ENCODE assay signal across 8 cellular contexts in genomic region chr7:5823504-5824296, GRCh38. TPM values are rescaled to one million over a fixed set of nuclear protein-coding genes. Genes with fewer than 3 reads are reported as not detected.
A peak's percentile ranks its signal among the peaks of the same experiment; 100 is the strongest.
DNase-seq lines count a peak whose midpoint lies in the region; ATAC-seq and TF ChIP-seq lines count a peak whose summit lies in the region.
"Not testable (repeated sequence)": the region's sequence is repeated elsewhere in the genome, so short reads cannot be mapped to it uniquely, and the experiment has no call there.

No MANE protein-coding gene starts in this region.

- peak overlapping the region; percentile 74 for H3K4me3 ChIP-seq in OCI-LY1 (ENCODE audit: low read depth, low read length, poor library complexity, severe bottlenecking)
- peak overlapping the region; percentile 47 to 84 (median 68) for H3K4me3 ChIP-seq in heart left ventricle
- H3K4me3 ChIP-seq in muscle layer of colon (ENCODE audit: low read depth in 1 of 2, low read length in 2 of 2): peak overlapping the region; percentile 78 to 84
- peak overlapping the region; percentile 79 to 90 (median 87) for H3K4me3 ChIP-seq in skeletal muscle tissue (ENCODE audit: low read length in 3 of 3)

- ATAC-seq in GM21528 (IDR thresholded peaks at IDR 0.05; ENCODE audit: low FRiP score, unreplicated experiment) (peak; percentile 4), heart left ventricle (peak in 1 of 4 donors; percentile 6)

- intact Hi-C loops in heart left ventricle (cut with DNase I): not testable (repeated sequence)

- WGBS in heart left ventricle, 4 donors: 45 to 60% (median 56%) methylated on average over 12 to 18 of the region's 18 CpGs

- peak overlapping the region; percentile 83 for H3K4me2 ChIP-seq in OCI-LY1 (ENCODE audit: low read length)

- H3K36me3 ChIP-seq in OCI-LY1 (ENCODE audit: insufficient read depth, low read length); heart left ventricle; muscle layer of colon (ENCODE audit: insufficient read depth, low read length); skeletal muscle tissue (ENCODE audit: control insufficient read depth in 3 of 3, insufficient read depth in 3 of 3, low read length in 3 of 3): not testable (repeated sequence)

- H3K36me3 Mint-ChIP-seq in activated T-cell treated with anti-CD3 and anti-CD28 coated beads, Interleukin-2, amount 50 U/mL, for 24 hours (ENCODE audit: low read depth): not testable (repeated sequence)

- peak overlapping the region; percentile 79 for H3K4me3 Mint-ChIP-seq in activated T-cell treated with anti-CD3 and anti-CD28 coated beads, Interleukin-2, amount 50 U/mL, for 24 hours

- H3K27ac ChIP-seq in 22Rv1 (peak overlapping the region; percentile 95), heart left ventricle (peak overlapping the region in 1 of 12 donors; percentile 69)
- not testable (repeated sequence) for H3K27ac ChIP-seq in OCI-LY1 (ENCODE audit: low read depth, low read length, poor library complexity, severe bottlenecking); muscle layer of colon (ENCODE audit: low read depth, low read length); skeletal muscle tissue (ENCODE audit: low read depth, low read length)

- peak overlapping the region; percentile 89 for H3K27ac Mint-ChIP-seq in activated T-cell treated with anti-CD3 and anti-CD28 coated beads, Interleukin-2, amount 50 U/mL, for 24 hours

- H3K27me3 Mint-ChIP-seq in activated T-cell treated with anti-CD3 and anti-CD28 coated beads, Interleukin-2, amount 50 U/mL, for 24 hours: not testable (repeated sequence)

- H3K4me1 ChIP-seq in OCI-LY1 (ENCODE audit: insufficient read depth, low read length, severe bottlenecking): peaks cover 19% of the 10 kb centered on the region
- peaks cover 0 to 17% (median 4%) of the 10 kb centered on the region in 12 donors for H3K4me1 ChIP-seq in heart left ventricle
- not testable (repeated sequence) for H3K4me1 ChIP-seq in muscle layer of colon (ENCODE audit: insufficient read depth, low read length); skeletal muscle tissue (ENCODE audit: control insufficient read depth in 3 of 3, insufficient read depth in 3 of 3, low read length in 3 of 3)

- H3K9me2 ChIP-seq in OCI-LY1 (ENCODE audit: low read depth, low read length): not testable (repeated sequence)

- peaks cover 37% of the 10 kb centered on the region for H3K4me1 Mint-ChIP-seq in activated T-cell treated with anti-CD3 and anti-CD28 coated beads, Interleukin-2, amount 50 U/mL, for 24 hours (ENCODE audit: low read depth)

- H2AFZ ChIP-seq in OCI-LY1 (ENCODE audit: low read length): peak overlapping the region; percentile 84; the same call in 1 of the 2 replicates

- H3K27me3 ChIP-seq in OCI-LY1 (ENCODE audit: insufficient read depth, low read length); heart left ventricle; muscle layer of colon (ENCODE audit: control insufficient read depth in 1 of 2, insufficient read depth in 2 of 2, low read length in 2 of 2); skeletal muscle tissue (ENCODE audit: control insufficient read depth in 3 of 3, insufficient read depth in 3 of 3, low read length in 3 of 3): not testable (repeated sequence)

- H3K9me3 ChIP-seq in OCI-LY1 (ENCODE audit: low read length); heart left ventricle; muscle layer of colon (ENCODE audit: low read length); skeletal muscle tissue (ENCODE audit: control insufficient read depth in 3 of 3, low read length in 3 of 3): not testable (repeated sequence)

- H4K20me1 ChIP-seq in OCI-LY1 (ENCODE audit: insufficient read depth, low read length): not testable (repeated sequence)

- DNase-seq in activated T-cell treated with anti-CD3 and anti-CD28 coated beads, Interleukin-2, amount 50 U/mL, for 24 hours: peak; percentile 44
- DNase-seq in central memory CD4-positive, alpha-beta T cell: peak; percentile 7
- peak in 1 of 5 donors; percentile 29 for DNase-seq in heart left ventricle

- not testable (repeated sequence) for H3K79me2 ChIP-seq in OCI-LY1 (ENCODE audit: insufficient read depth, low read length)

- H3K9me3 Mint-ChIP-seq in activated T-cell treated with anti-CD3 and anti-CD28 coated beads, Interleukin-2, amount 50 U/mL, for 24 hours: not testable (repeated sequence)

- H3K9ac ChIP-seq in OCI-LY1 (ENCODE audit: low read length) (peak overlapping the region; percentile 61), skeletal muscle tissue (ENCODE audit: low read depth in 1 of 3, low read length in 3 of 3) (peak overlapping the region in 1 of 3 donors; percentile 82)
- not testable (repeated sequence) for H3K9ac ChIP-seq in muscle layer of colon (ENCODE audit: low read length)

- H3F3A ChIP-seq in OCI-LY1 (ENCODE audit: insufficient read depth, low read length): not testable (repeated sequence)

- not testable (repeated sequence) for TF ChIP-seq CTCF in 22Rv1 (IDR thresholded peaks at IDR 0.05); OCI-LY1 (IDR thresholded peaks at IDR 0.05; ENCODE audit: low read length); heart left ventricle (IDR thresholded peaks at IDR 0.05)

- TF ChIP-seq POLR2A in heart left ventricle (IDR thresholded peaks at IDR 0.05): not testable (repeated sequence)

RNA-seq across cellular contexts. Expression of gene RNF216, which starts 42.2 kb away (rescaled TPM):
- 10 to 100 TPM; 22.6 to 34.8 (median 26.6) TPM for total RNA-seq in heart left ventricle
- polyA plus RNA-seq in heart left ventricle: 10 to 100 TPM; 20.5 TPM
- total RNA-seq in skeletal muscle tissue: 29.7 TPM

RNA-seq across cellular contexts. Expression of gene OCM, which starts 56.9 kb away (rescaled TPM):
- total RNA-seq in heart left ventricle: not detected
- not detected for polyA plus RNA-seq in heart left ventricle
- total RNA-seq in skeletal muscle tissue: not detected
